29 cellular contexts compared by ENCODE assay signal in the genomic region with DNA sequence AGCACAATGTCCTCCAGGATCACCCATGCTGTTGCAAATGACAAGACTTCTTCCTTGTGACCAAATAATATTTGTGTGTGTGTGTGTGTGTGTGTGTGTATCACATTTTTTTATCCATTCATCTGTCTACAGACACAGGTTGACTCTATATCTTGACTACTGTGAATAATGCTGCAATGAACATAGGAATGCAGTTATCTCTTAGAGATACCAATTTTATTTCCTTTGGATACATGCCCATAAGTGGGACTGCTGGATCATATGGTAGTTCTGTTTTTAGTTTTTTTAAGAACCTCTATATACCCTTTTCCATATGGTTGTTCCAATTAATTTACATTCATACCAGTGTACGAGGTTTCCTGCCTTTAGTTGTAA. TPM values are rescaled to one million over a fixed set of nuclear protein-coding genes. Genes with fewer than 3 reads are reported as not detected.
DNase-seq lines count a peak whose midpoint lies in the region; TF ChIP-seq lines count a peak whose summit lies in the region.
"Had no signal": no experiment of that assay in that cellular context is flagged by ENCODE, and none has a peak within 500 bp of the region (broad histone marks: within the 10 kb centered on the region; RNA-seq: fewer than 3 reads in every experiment).

No MANE protein-coding gene starts in this region.

- peak overlapping the region; percentile 53 for H3K4me3 ChIP-seq in ACC112 (ENCODE audit: low read depth, low read length)
- no peak overlapping the region for H3K4me3 ChIP-seq in right atrium auricular region
- H3K4me3 ChIP-seq: adrenal gland, colonic mucosa, tibial artery had no signal

- peaks cover 68% of the 10 kb centered on the region for H3K79me2 ChIP-seq in ACC112 (ENCODE audit: control insufficient read depth, insufficient read depth, low read length, unreplicated experiment)

- no peak for TF ChIP-seq CTCF in right atrium auricular region (IDR thresholded peaks at IDR 0.05)

- no peaks in the 10 kb centered on the region for H3K9me3 ChIP-seq in right atrium auricular region
- H3K9me3 ChIP-seq: adrenal gland, colonic mucosa, tibial artery had no signal

- no peaks in the 10 kb centered on the region for H3K27me3 ChIP-seq in ACC112 (ENCODE audit: insufficient read depth, low read length)
- H3K27me3 ChIP-seq in right atrium auricular region: no peaks in the 10 kb centered on the region
- H3K27me3 ChIP-seq: adrenal gland, colonic mucosa, tibial artery had no signal

- DNase-seq in M059J (ENCODE audit: low read depth) (peak; percentile 21), astrocyte of the hippocampus (ENCODE audit: low read depth, low spot score) (peak; percentile 15), iris pigment epithelial cell (ENCODE audit: low read depth) (peak; percentile 68), NCI-H1092 (lab: John Stamatoyannopoulos, UW) (no peak), NCI-H1105 (lab: John Stamatoyannopoulos, UW) (no peak), NCI-H526 treated with DMSO at 0.1 percent for 48 hours (lab: John Stamatoyannopoulos, UW) (no peak), right atrium auricular region (ENCODE audit: low spot score) (no peak)
- DNase-seq: activated CD4-positive, CD25-positive, alpha-beta regulatory T cell; activated CD8-positive, alpha-beta memory T cell treated with anti-CD3 and anti-CD28 coated beads, Interleukin-2, amount 10 ng/mL, durations not matched to agents 7 days and 5 days; activated naive CD4-positive, alpha-beta T cell treated with Interleukin-2 at 50 U/mL for 16 hours; activated T-cell treated with anti-CD3 and anti-CD28 coated beads, Interleukin-2, amount 50 U/mL, for 72 hours; CD8-positive, alpha-beta T cell; colonic mucosa; effector CD8-positive, alpha-beta T cell; H7; left ventricle myocardium superior; NCI-H1048; NCI-H187; NCI-H2171 treated with DMSO at 0.1 percent for 48 hours; NCI-H524 treated with DMSO at 0.1 percent for 48 hours; NK-92 treated with Interleukin-12 subunit alpha and Interleukin-12 subunit beta, amount 100 ng/mL, for 24 hours; SHP77 treated with DMSO at 0.1 percent for 48 hours; small intestine; stimulated activated CD4-positive, alpha-beta T cell treated with anti-CD3 and anti-CD28 coated beads, Interleukin-1b, Interleukin-23, amount 100 ng/mL, for 48 hours; stimulated activated CD8-positive, alpha-beta memory T cell treated with anti-CD3 and anti-CD28 coated beads, Interleukin-4, amount 100 ng/mL, for 48 hours; stimulated activated naive CD8-positive, alpha-beta T cell treated with anti-CD3 and anti-CD28 coated beads, Interleukin-15, amount 100 ng/mL, for 72 hours; tibial artery had no signal

- no peak overlapping the region for H2AFZ ChIP-seq in ACC112 (ENCODE audit: low read length, unreplicated experiment)

- peaks cover 14% of the 10 kb centered on the region; the same call in 1 of the 2 replicates for H3K36me3 ChIP-seq in ACC112 (ENCODE audit: insufficient read depth, low read length)
- no peaks in the 10 kb centered on the region for H3K36me3 ChIP-seq in right atrium auricular region
- H3K36me3 ChIP-seq: adrenal gland, colonic mucosa, tibial artery had no signal

- H3K27ac ChIP-seq in ACC112 (ENCODE audit: low read depth, low read length) (peak overlapping the region; percentile 97), right atrium auricular region (no peak overlapping the region)
- H3K27ac ChIP-seq: adrenal gland, colonic mucosa, tibial artery had no signal

- H3K4me1 ChIP-seq in ACC112 (ENCODE audit: control insufficient read depth, insufficient read depth, low read length, unreplicated experiment): peaks cover 52% of the 10 kb centered on the region
- H3K4me1 ChIP-seq in right atrium auricular region: no peaks in the 10 kb centered on the region
- H3K4me1 ChIP-seq: colonic mucosa had no signal

RNA-seq across cellular contexts. Expression of a gene that starts 41.7 kb away (rescaled TPM):
- 75.9 and 107 TPM in 2 replicates for total RNA-seq in M059J (2014; rRNA removed; shearing (Covaris generic))
- total RNA-seq in right atrium auricular region: 1 to 10 TPM; 4.3 to 6.7 TPM
- total RNA-seq: activated CD8-positive, alpha-beta memory T cell treated with anti-CD3 and anti-CD28 coated beads, Interleukin-2, amount 10 ng/mL, durations not matched to agents 7 days and 5 days had no signal

RNA-seq across cellular contexts. Expression of a gene that starts 55.5 kb away (rescaled TPM):
- 33.0 and 56.7 TPM in 2 replicates for total RNA-seq in M059J (2014; rRNA removed; shearing (Covaris generic))
- 10 to 100 TPM; 27.8 to 28.1 TPM for total RNA-seq in right atrium auricular region

Comparison
In these comparisons a context has a peak if more than half of its experiments do, and no peak if none do; other contexts are left out.
1. DNase-seq: peak in M059J (single experiment), astrocyte of the hippocampus (single experiment) and iris pigment epithelial cell (single experiment); none in NCI-H1092 (single experiment), NCI-H1105 (single experiment), NCI-H526 treated with DMSO at 0.1 percent for 48 hours (single experiment) and right atrium auricular region (single experiment).
2. RNA of a gene that starts 41.7 kb away (total RNA-seq): 75.9 to 107 TPM in M059J; 4.3 to 6.7 TPM in right atrium auricular region; every median in the first group is over 10 times any median in the second.